9 cellular contexts compared by ENCODE assay signal in genomic region chr22:38513063-38513462, GRCh38. TPM values are rescaled to one million over a fixed set of nuclear protein-coding genes. Genes with fewer than 3 reads are reported as not detected.
A peak's percentile ranks its signal among the peaks of the same experiment; 100 is the strongest.
DNase-seq lines count a peak whose midpoint lies in the region; ATAC-seq, FAIRE-seq and TF ChIP-seq lines count a peak whose summit lies in the region.
"Had no signal": no experiment of that assay in that cellular context is flagged by ENCODE, and none has a peak within 500 bp of the region (broad histone marks: within the 10 kb centered on the region; RNA-seq: fewer than 3 reads in every experiment).

No MANE protein-coding gene starts in this region.

- H2BK5ac ChIP-seq in H1 (ENCODE audit: low read depth, low read length) (no peak overlapping the region), neuronal stem cell (ENCODE audit: low read length) (no peak overlapping the region)

- peaks cover 7% of the 10 kb centered on the region for H3K4me1 Mint-ChIP-seq in activated CD8-positive, alpha-beta memory T cell treated with anti-CD3 and anti-CD28 coated beads, Interleukin-2, amount 10 ng/mL, durations not matched to agents 7 days and 5 days
- H3K4me1 Mint-ChIP-seq in HFFc6 (ENCODE audit: low read depth): peaks cover 4% of the 10 kb centered on the region; the same call in 1 of the 2 replicates

- H3K36me3 Mint-ChIP-seq in activated CD8-positive, alpha-beta memory T cell treated with anti-CD3 and anti-CD28 coated beads, Interleukin-2, amount 10 ng/mL, durations not matched to agents 7 days and 5 days: peaks cover 6% of the 10 kb centered on the region
- H3K36me3 Mint-ChIP-seq in HFFc6 (ENCODE audit: low read depth): peaks cover 5% of the 10 kb centered on the region
- H3K36me3 Mint-ChIP-seq: activated naive CD4-positive, alpha-beta T cell treated with anti-CD3 and anti-CD28 coated beads, Interleukin-2, amount 50 U/mL, for 24 hours had no signal

- no peak overlapping the region for H3K18ac ChIP-seq in H1 (ENCODE audit: extremely low read depth, low read length)
- no peak overlapping the region for H3K18ac ChIP-seq in neuronal stem cell (ENCODE audit: low read length)

- CTCF ChIA-PET in activated CD8-positive, alpha-beta memory T cell treated with anti-CD3 and anti-CD28 coated beads, Interleukin-2, amount 10 ng/mL, durations not matched to agents 7 days and 5 days (lab: Charles Lee): interaction anchor here (1.3 kb wide), 1 partner anchor 59 kb away, joined by 5 read pairs; no protein-coding TSS in a partner anchor
- CTCF ChIA-PET in H1 (lab: Charles Lee; ENCODE audit: partially characterized antibody): interaction anchor here (0.6 to 3.7 kb wide), 6 partner anchors 11 to 1566 kb away, joined by 3 to 18 read pairs (median 4); no protein-coding TSS in a partner anchor

- no peak overlapping the region for H3K27ac ChIP-seq in Peyer's patch
- H3K27ac ChIP-seq in H1 (ENCODE audit: low read depth, low read length): no peak overlapping the region
- no peak overlapping the region for H3K27ac ChIP-seq in neuronal stem cell (replicated peaks; ENCODE audit: low read length)

- no peak overlapping the region for H4K5ac ChIP-seq in H1 (ENCODE audit: insufficient read length, low read depth, low read length)

- ATAC-seq in activated CD8-positive, alpha-beta memory T cell treated with anti-CD3 and anti-CD28 coated beads, Interleukin-2, amount 10 ng/mL, durations not matched to agents 7 days and 5 days: peak; percentile 96
- ATAC-seq in stimulated activated naive CD8-positive, alpha-beta T cell treated with anti-CD3 and anti-CD28 coated beads, Interleukin-15, Interleukin-2, amounts not matched to agents 100 U/mL and 50 U/mL, for 24 hours: peak; percentile 88
- no peak for ATAC-seq in HG03196 (IDR thresholded peaks at IDR 0.05; ENCODE audit: unreplicated experiment)

- TF ChIP-seq EP300 in H1 (IDR thresholded peaks at IDR 0.05; ENCODE audit: borderline replicate concordance in 1 of 2, low read depth in 2 of 2, low read length in 2 of 2): no peak

- no peak overlapping the region for H3K27ac Mint-ChIP-seq in activated CD8-positive, alpha-beta memory T cell treated with anti-CD3 and anti-CD28 coated beads, Interleukin-2, amount 10 ng/mL, durations not matched to agents 7 days and 5 days
- H3K27ac Mint-ChIP-seq in HFFc6: no peak overlapping the region
- H3K27ac Mint-ChIP-seq: activated naive CD4-positive, alpha-beta T cell treated with anti-CD3 and anti-CD28 coated beads, Interleukin-2, amount 50 U/mL, for 24 hours had no signal

- H4K8ac ChIP-seq in H1 (ENCODE audit: extremely low read depth, insufficient read depth, low read length) (no peak overlapping the region), neuronal stem cell (ENCODE audit: low read depth, low read length) (no peak overlapping the region)

- no peak overlapping the region for H2BK120ac ChIP-seq in H1 (replicated peaks; ENCODE audit: low read depth, low read length)
- no peak overlapping the region for H2BK120ac ChIP-seq in neuronal stem cell (ENCODE audit: low read depth, low read length)

- TF ChIP-seq CTCF in Peyer's patch (IDR thresholded peaks at IDR 0.05): peak in 4 of 6 experiments; percentile 10 to 40 (median 18)
- TF ChIP-seq CTCF in H1 (IDR thresholded peaks at IDR 0.05; ENCODE audit: control extremely low read depth in 1 of 3, insufficient read depth in 1 of 3, low read depth in 1 of 3, low read length in 3 of 3): peak; percentile 47 to 78 (median 65); a peak in 3 of 4 replicates
- TF ChIP-seq CTCF in HFFc6 (IDR thresholded peaks at IDR 0.05): no peak

- no peaks in the 10 kb centered on the region for H3K27me3 Mint-ChIP-seq in activated CD8-positive, alpha-beta memory T cell treated with anti-CD3 and anti-CD28 coated beads, Interleukin-2, amount 10 ng/mL, durations not matched to agents 7 days and 5 days
- peaks cover 2% of the 10 kb centered on the region; the same call in 1 of the 2 replicates for H3K27me3 Mint-ChIP-seq in HFFc6 (ENCODE audit: insufficient read depth)
- H3K27me3 Mint-ChIP-seq: activated naive CD4-positive, alpha-beta T cell treated with anti-CD3 and anti-CD28 coated beads, Interleukin-2, amount 50 U/mL, for 24 hours had no signal

- TF ChIP-seq POLR2A in Peyer's patch (IDR thresholded peaks at IDR 0.05) (no peak), H1 (IDR thresholded peaks at IDR 0.05; ENCODE audit: control extremely low read depth in 1 of 2, low read depth in 2 of 2, low read length in 2 of 2) (no peak)

- H3K79me1 ChIP-seq in H1 (ENCODE audit: low read depth, low read length) (no peaks in the 10 kb centered on the region), neuronal stem cell (ENCODE audit: low read depth, low read length) (no peaks in the 10 kb centered on the region)

- no peak overlapping the region for H3K14ac ChIP-seq in H1 (ENCODE audit: insufficient read length)
- no peak overlapping the region for H3K14ac ChIP-seq in neuronal stem cell (ENCODE audit: low read length)

- no peaks in the 10 kb centered on the region for H3K23me2 ChIP-seq in H1 (ENCODE audit: low read depth, low read length)

- no peak overlapping the region for H4K91ac ChIP-seq in H1 (replicated peaks; ENCODE audit: insufficient read length, low read length)
- H4K91ac ChIP-seq in neuronal stem cell (ENCODE audit: low read depth, low read length, poor library complexity): no peak overlapping the region

- no peaks in the 10 kb centered on the region; a peak in 1 of 4 replicates for H3K79me2 ChIP-seq in H1 (ENCODE audit: control insufficient read depth in 1 of 2, insufficient read depth in 2 of 2, low read length in 2 of 2)

- H3K4me3 Mint-ChIP-seq in activated CD8-positive, alpha-beta memory T cell treated with anti-CD3 and anti-CD28 coated beads, Interleukin-2, amount 10 ng/mL, durations not matched to agents 7 days and 5 days: no peak overlapping the region
- H3K4me3 Mint-ChIP-seq in HFFc6: no peak overlapping the region
- H3K4me3 Mint-ChIP-seq: activated naive CD4-positive, alpha-beta T cell treated with anti-CD3 and anti-CD28 coated beads, Interleukin-2, amount 50 U/mL, for 24 hours had no signal

- no peak overlapping the region for H3K9ac ChIP-seq in H1 (replicated peaks in 1 of 4; ENCODE audit: extremely low read depth in 1 of 4, low read depth in 3 of 4, low read length in 3 of 4)
- H3K9ac ChIP-seq in neuronal stem cell (ENCODE audit: low read depth, low read length, poor library complexity): no peak overlapping the region

- H2AK5ac ChIP-seq in H1 (ENCODE audit: low read depth, low read length) (no peak overlapping the region), neuronal stem cell (ENCODE audit: low read depth, low read length) (no peak overlapping the region)

- peak; percentile 30 to 52; a peak in 3 of 4 replicates for TF ChIP-seq RAD21 in H1 (IDR thresholded peaks at IDR 0.05 in 1 of 2, conservative IDR thresholded peaks at IDR 0.05 in 1 of 2; ENCODE audit: low read depth in 2 of 2, low read length in 2 of 2)

- 92% methylated on average over 1 of the region's 1 CpG; no CpG with 5 or more reads in 1 of the 2 experiments for WGBS in H1 (ENCODE audit: extremely low coverage in 1 of 2, insufficient coverage in 1 of 2, insufficient read length in 1 of 2, insufficient replicate concordance in 2 of 2, low coverage in 1 of 2, low lambda C conversion rate in 2 of 2, missing lambda C conversion rate in 1 of 2), 2 experiments
- WGBS in neuronal stem cell (ENCODE audit: extremely low coverage in 2 of 2, insufficient read length in 2 of 2, insufficient replicate concordance in 1 of 2), 2 donors: no CpG with 5 or more reads among the region's 1 CpG

- no peak overlapping the region for H2BK20ac ChIP-seq in H1 (ENCODE audit: low read length)

- H3K27me3 ChIP-seq in Peyer's patch: no peaks in the 10 kb centered on the region
- no peaks in the 10 kb centered on the region for H3K27me3 ChIP-seq in H1 (replicated peaks in 1 of 4; ENCODE audit: control insufficient read depth in 3 of 4, extremely low read depth in 1 of 4, insufficient read depth in 3 of 4, low read length in 3 of 4)
- H3K27me3 ChIP-seq in neuronal stem cell (ENCODE audit: control insufficient read depth in 3 of 3, insufficient read depth in 3 of 3, low read depth in 1 of 3, low read length in 3 of 3): no peaks in the 10 kb centered on the region

- H2AFZ ChIP-seq in H1 (ENCODE audit: low read length) (no peak overlapping the region), neuronal stem cell (ENCODE audit: low read length) (no peak overlapping the region)

- no peak overlapping the region for H3K56ac ChIP-seq in H1 (replicated peaks; ENCODE audit: insufficient read length, low read depth, low read length)

- no peaks in the 10 kb centered on the region for H4K20me1 ChIP-seq in H1 (replicated peaks in 1 of 2; ENCODE audit: control insufficient read depth in 1 of 2, insufficient read depth in 2 of 2, low read length in 2 of 2)

- H3K4me3 ChIP-seq in Peyer's patch: no peak overlapping the region
- no peak overlapping the region for H3K4me3 ChIP-seq in H1 (ENCODE audit: extremely low read depth in 1 of 4, insufficient read depth in 2 of 4, low read depth in 3 of 4, low read length in 4 of 4)
- H3K4me3 ChIP-seq in neuronal stem cell (ENCODE audit: low read length in 2 of 2): no peak overlapping the region

- POLR2A ChIA-PET in H1 (lab: Charles Lee; ENCODE audit: partially characterized antibody): interaction anchor here (1.0 to 4.7 kb wide), 5 partner anchors 9 to 32 kb away, joined by 3 to 36 read pairs (median 24); no protein-coding TSS in a partner anchor

- H2BK15ac ChIP-seq in H1 (ENCODE audit: low read length) (no peak overlapping the region), neuronal stem cell (ENCODE audit: low read length) (no peak overlapping the region)

- H3K36me3 ChIP-seq in Peyer's patch (no peaks in the 10 kb centered on the region), H1 (ENCODE audit: control insufficient read depth in 2 of 4, insufficient read depth in 4 of 4, low read length in 3 of 4) (no peaks in the 10 kb centered on the region), neuronal stem cell (replicated peaks in 1 of 2; ENCODE audit: control insufficient read depth in 2 of 2, insufficient read depth in 2 of 2, low read length in 2 of 2) (no peaks in the 10 kb centered on the region)

- no peak overlapping the region for H2BK12ac ChIP-seq in H1 (ENCODE audit: low read depth, low read length)
- no peak overlapping the region for H2BK12ac ChIP-seq in neuronal stem cell (ENCODE audit: low read length)

- H3K9me3 Mint-ChIP-seq in activated CD8-positive, alpha-beta memory T cell treated with anti-CD3 and anti-CD28 coated beads, Interleukin-2, amount 10 ng/mL, durations not matched to agents 7 days and 5 days (ENCODE audit: low read depth): no peaks in the 10 kb centered on the region
- H3K9me3 Mint-ChIP-seq in HFFc6: no peaks in the 10 kb centered on the region
- H3K9me3 Mint-ChIP-seq: activated naive CD4-positive, alpha-beta T cell treated with anti-CD3 and anti-CD28 coated beads, Interleukin-2, amount 50 U/mL, for 24 hours had no signal

- H3K4me1 ChIP-seq in Peyer's patch: no peaks in the 10 kb centered on the region
- H3K4me1 ChIP-seq in H1 (replicated peaks in 1 of 4; ENCODE audit: control insufficient read depth in 3 of 4, insufficient read depth in 4 of 4, low read length in 3 of 4): peaks cover 0 to 5% (median 3%) of the 10 kb centered on the region in 4 experiments; a peak in 5 of 7 replicates
- H3K4me1 ChIP-seq in neuronal stem cell (ENCODE audit: control insufficient read depth in 2 of 2, insufficient read depth in 1 of 2, low read depth in 1 of 2, low read length in 2 of 2): no peaks in the 10 kb centered on the region

- H3K4ac ChIP-seq in H1 (replicated peaks; ENCODE audit: insufficient read length, low read depth, low read length) (no peak overlapping the region), neuronal stem cell (ENCODE audit: low read length) (no peak overlapping the region)

- FAIRE-seq in H1 (lab: Jason Lieb, UNC): no peak

- H3K23ac ChIP-seq in H1 (ENCODE audit: insufficient read length) (no peak overlapping the region), neuronal stem cell (ENCODE audit: low read depth, low read length, poor library complexity) (no peak overlapping the region)

- no peaks in the 10 kb centered on the region for H3K9me3 ChIP-seq in Peyer's patch
- no peaks in the 10 kb centered on the region for H3K9me3 ChIP-seq in H1 (ENCODE audit: insufficient read depth in 2 of 2, low read depth in 1 of 2, low read length in 1 of 2)
- no peaks in the 10 kb centered on the region for H3K9me3 ChIP-seq in neuronal stem cell (replicated peaks in 1 of 2; ENCODE audit: control insufficient read depth in 2 of 2, insufficient read depth in 1 of 2, low read depth in 1 of 2, low read length in 2 of 2)

- DNase-seq in activated CD8-positive, alpha-beta memory T cell treated with anti-CD3 and anti-CD28 coated beads, Interleukin-2, amount 10 ng/mL, durations not matched to agents 7 days and 5 days: peak; percentile 63
- DNase-seq in activated CD8-positive, alpha-beta memory T cell treated with anti-CD3 and anti-CD28 coated beads, Interleukin-2, amount 50 U/mL, for 48 hours: no peak
- DNase-seq in Peyer's patch: peak in 1 of 3 donors; percentile 60
- DNase-seq in H1 (ENCODE audit: low read depth in 1 of 2, low spot score in 2 of 2): no peak
- peak; percentile 42 for DNase-seq in stimulated activated naive CD8-positive, alpha-beta T cell treated with anti-CD3 and anti-CD28 coated beads, Interleukin-15, Interleukin-2, amounts not matched to agents 100 U/mL and 50 U/mL, for 24 hours
- DNase-seq in HFFc6: no peak
- DNase-seq in neuronal stem cell (ENCODE audit: low spot score): no peak

- H3K4me2 ChIP-seq in H1 (ENCODE audit: insufficient read depth in 1 of 2, low read depth in 2 of 2, low read length in 2 of 2) (peak overlapping the region; percentile 9 to 20; a peak in 3 of 4 replicates), neuronal stem cell (ENCODE audit: insufficient read depth, low read length, poor library complexity, severe bottlenecking) (no peak overlapping the region)

RNA-seq across cellular contexts. Expression of gene DDX17, which starts 7.0 kb away (rescaled TPM):
- 100 to 1,000 TPM; 452 to 527 TPM for total RNA-seq in activated CD8-positive, alpha-beta memory T cell treated with anti-CD3 and anti-CD28 coated beads, Interleukin-2, amount 10 ng/mL, durations not matched to agents 7 days and 5 days
- 100 to 1,000 TPM; 583 to 733 (median 616) TPM for total RNA-seq in Peyer's patch
- 441 and 448 TPM in 2 replicates for total RNA-seq in H1 (2021; fragmentation: NEBNext Ultra II Directional; extraction: Animal tissue kit (Norgen Biotek cat#: 25700))
- polyA plus RNA-seq in H1 (2011; rRNA removed): 437 and 698 TPM in 2 replicates
- 503 TPM for polyA plus RNA-seq in H1 (2011; cell fraction: cytosol; rRNA removed)
- polyA plus RNA-seq in H1 (2011; cell fraction: nucleus; rRNA removed): 1,685 TPM
- 247 to 297 TPM (median 278 TPM) in 4 replicates for polyA plus RNA-seq in H1 (2012, experiment 1 of 2)
- 43.0 TPM for polyA plus RNA-seq in H1 (2012, experiment 2 of 2)
- 243 TPM for polyA plus RNA-seq in H1 (2013, experiment 1 of 2)
- 214 TPM for polyA plus RNA-seq in H1 (2013, experiment 2 of 2)
- polyA minus RNA-seq in H1 (2011; rRNA and poly(A)+ RNA removed): 707 and 1,020 TPM in 2 replicates
- polyA minus RNA-seq in H1 (2011; cell fraction: cytosol; rRNA and poly(A)+ RNA removed): 330 TPM
- polyA minus RNA-seq in H1 (2011; cell fraction: nucleus; rRNA and poly(A)+ RNA removed): 755 TPM
- 100 to 1,000 TPM; 211 to 246 (median 220) TPM for total RNA-seq in HFFc6 (2021; fragmentation: NEBNext Ultra II Directional; extraction: Animal tissue kit (Norgen Biotek cat#: 25700))
- polyA plus RNA-seq in neuronal stem cell (2013, experiment 1 of 2): 260 TPM
- 263 TPM for polyA plus RNA-seq in neuronal stem cell (2013, experiment 2 of 2)

RNA-seq across cellular contexts. Expression of gene KDELR3, which starts 45.2 kb away (rescaled TPM):
- 1 to 10 TPM in 1 of 2 experiments, under 1 TPM in 1; 0.23 to 1.2 TPM for total RNA-seq in activated CD8-positive, alpha-beta memory T cell treated with anti-CD3 and anti-CD28 coated beads, Interleukin-2, amount 10 ng/mL, durations not matched to agents 7 days and 5 days
- 10 to 100 TPM in 3 of 4 donors, 1 to 10 TPM in 1; 2.5 to 20.0 (median 16.6) TPM for total RNA-seq in Peyer's patch
- 7.8 and 7.9 TPM in 2 replicates for total RNA-seq in H1 (2021; fragmentation: NEBNext Ultra II Directional; extraction: Animal tissue kit (Norgen Biotek cat#: 25700))
- polyA plus RNA-seq in H1 (2011; rRNA removed): 8.0 and 13.0 TPM in 2 replicates
- polyA plus RNA-seq in H1 (2011; cell fraction: cytosol; rRNA removed): 7.9 TPM
- polyA plus RNA-seq in H1 (2011; cell fraction: nucleus; rRNA removed): 4.4 TPM
- polyA plus RNA-seq in H1 (2012, experiment 1 of 2): 6.7 to 7.7 TPM (median 7.3 TPM) in 4 replicates
- 4.7 TPM for polyA plus RNA-seq in H1 (2012, experiment 2 of 2)
- polyA plus RNA-seq in H1 (2013, experiment 1 of 2): 14.5 TPM
- 19.3 TPM for polyA plus RNA-seq in H1 (2013, experiment 2 of 2)
- polyA minus RNA-seq in H1 (2011; rRNA and poly(A)+ RNA removed): 7.5 and 13.4 TPM in 2 replicates
- polyA minus RNA-seq in H1 (2011; cell fraction: cytosol; rRNA and poly(A)+ RNA removed): 3.1 TPM
- polyA minus RNA-seq in H1 (2011; cell fraction: nucleus; rRNA and poly(A)+ RNA removed): 4.7 TPM
- total RNA-seq in HFFc6 (2021; fragmentation: NEBNext Ultra II Directional; extraction: Animal tissue kit (Norgen Biotek cat#: 25700)): 100 to 1,000 TPM; 138 to 187 (median 172) TPM
- polyA plus RNA-seq in neuronal stem cell (2013, experiment 1 of 2): 11.1 TPM
- 11.0 TPM for polyA plus RNA-seq in neuronal stem cell (2013, experiment 2 of 2)

RNA-seq across cellular contexts. Expression of gene DMC1, which starts 56.9 kb away (rescaled TPM):
- 10 to 100 TPM; 13.6 to 16.9 TPM for total RNA-seq in activated CD8-positive, alpha-beta memory T cell treated with anti-CD3 and anti-CD28 coated beads, Interleukin-2, amount 10 ng/mL, durations not matched to agents 7 days and 5 days
- 1 to 10 TPM in 1 of 4 donors, not detected in 3; 4.2 TPM for total RNA-seq in Peyer's patch
- 7.1 and 7.2 TPM in 2 replicates for total RNA-seq in H1 (2021; fragmentation: NEBNext Ultra II Directional; extraction: Animal tissue kit (Norgen Biotek cat#: 25700))
- polyA plus RNA-seq in H1 (2011; rRNA removed): 3.8 and 20.2 TPM in 2 replicates
- 21.5 TPM for polyA plus RNA-seq in H1 (2011; cell fraction: cytosol; rRNA removed)
- 1.6 TPM for polyA plus RNA-seq in H1 (2011; cell fraction: nucleus; rRNA removed)
- polyA plus RNA-seq in H1 (2012, experiment 1 of 2): 9.7 to 15.0 TPM (median 14.0 TPM) in 4 replicates
- 9.7 TPM for polyA plus RNA-seq in H1 (2012, experiment 2 of 2)
- polyA plus RNA-seq in H1 (2013, experiment 1 of 2): 15.6 TPM
- 16.0 TPM for polyA plus RNA-seq in H1 (2013, experiment 2 of 2)
- 1.7 and 3.9 TPM in 2 replicates for polyA minus RNA-seq in H1 (2011; rRNA and poly(A)+ RNA removed)
- 3.2 TPM for polyA minus RNA-seq in H1 (2011; cell fraction: cytosol; rRNA and poly(A)+ RNA removed)
- 15.5 TPM for polyA minus RNA-seq in H1 (2011; cell fraction: nucleus; rRNA and poly(A)+ RNA removed)
- total RNA-seq in HFFc6 (2021; fragmentation: NEBNext Ultra II Directional; extraction: Animal tissue kit (Norgen Biotek cat#: 25700)): 1 to 10 TPM; 2.4 to 6.3 (median 3.3) TPM
- 11.5 TPM for polyA plus RNA-seq in neuronal stem cell (2013, experiment 1 of 2)
- 9.9 TPM for polyA plus RNA-seq in neuronal stem cell (2013, experiment 2 of 2)

RNA-seq across cellular contexts. Expression of gene KCNJ4, which starts 58.1 kb away (rescaled TPM):
- total RNA-seq in activated CD8-positive, alpha-beta memory T cell treated with anti-CD3 and anti-CD28 coated beads, Interleukin-2, amount 10 ng/mL, durations not matched to agents 7 days and 5 days: not detected
- not detected for total RNA-seq in Peyer's patch
- 2.2 and 2.3 TPM in 2 replicates for total RNA-seq in H1 (2021; fragmentation: NEBNext Ultra II Directional; extraction: Animal tissue kit (Norgen Biotek cat#: 25700))
- polyA plus RNA-seq in H1 (2011; rRNA removed): 1.4 TPM in 2 replicates
- polyA plus RNA-seq in H1 (2011; cell fraction: cytosol; rRNA removed): 1.3 TPM
- polyA plus RNA-seq in H1 (2011; cell fraction: nucleus; rRNA removed): 1.2 TPM
- 1.0 to 3.7 TPM (median 2.6 TPM) in 4 replicates for polyA plus RNA-seq in H1 (2012, experiment 1 of 2)
- polyA plus RNA-seq in H1 (2012, experiment 2 of 2): 1.2 TPM
- 1.2 TPM for polyA plus RNA-seq in H1 (2013, experiment 1 of 2)
- 1.3 TPM for polyA plus RNA-seq in H1 (2013, experiment 2 of 2)
- 0.41 TPM in 2 replicates for polyA minus RNA-seq in H1 (2011; rRNA and poly(A)+ RNA removed)
- 1.8 TPM for polyA minus RNA-seq in H1 (2011; cell fraction: cytosol; rRNA and poly(A)+ RNA removed)
- not detected for polyA minus RNA-seq in H1 (2011; cell fraction: nucleus; rRNA and poly(A)+ RNA removed)
- not detected for total RNA-seq in HFFc6 (2021; fragmentation: NEBNext Ultra II Directional; extraction: Animal tissue kit (Norgen Biotek cat#: 25700))
- polyA plus RNA-seq in neuronal stem cell (2013, experiment 1 of 2): 6.0 TPM
- polyA plus RNA-seq in neuronal stem cell (2013, experiment 2 of 2): 5.6 TPM

Comparison
In these comparisons a context has a peak if more than half of its experiments do, and no peak if none do; other contexts are left out.
1. DNase-seq: peak in activated CD8-positive, alpha-beta memory T cell treated with anti-CD3 and anti-CD28 coated beads, Interleukin-2, amount 10 ng/mL, durations not matched to agents 7 days and 5 days (single experiment) and stimulated activated naive CD8-positive, alpha-beta T cell treated with anti-CD3 and anti-CD28 coated beads, Interleukin-15, Interleukin-2, amounts not matched to agents 100 U/mL and 50 U/mL, for 24 hours (single experiment); none in activated CD8-positive, alpha-beta memory T cell treated with anti-CD3 and anti-CD28 coated beads, Interleukin-2, amount 50 U/mL, for 48 hours (single experiment), H1 (0 of 2), HFFc6 (single experiment) and neuronal stem cell (single experiment).
2. RNA of gene KDELR3, which starts 45.2 kb away (total RNA-seq): 138 to 187 TPM in HFFc6; 2.5 to 20.0 TPM in Peyer's patch, 7.8 to 7.9 TPM in H1 and 0.23 to 1.2 TPM in activated CD8-positive, alpha-beta memory T cell treated with anti-CD3 and anti-CD28 coated beads, Interleukin-2, amount 10 ng/mL, durations not matched to agents 7 days and 5 days; every median in the first group is over 4 times any median in the second.